ENCODE assay signal across 13 cellular contexts in genomic region chr7:2036786-2037185, GRCh38.
DNase-seq lines count a peak whose midpoint lies in the region; ATAC-seq and TF ChIP-seq lines count a peak whose summit lies in the region.
"Had no signal": no experiment of that assay in that cellular context is flagged by ENCODE, and none has a peak within 500 bp of the region (broad histone marks: within the 10 kb centered on the region; RNA-seq: fewer than 3 reads in every experiment).

No MANE protein-coding gene starts in this region.

- peaks cover 0 to 30% of the 10 kb centered on the region in 2 donors for H3K4me1 ChIP-seq in right atrium auricular region

- peak overlapping the region; percentile 85 to 90 for H3K27ac Mint-ChIP-seq in effector memory CD8-positive, alpha-beta T cell
- H3K27ac Mint-ChIP-seq in natural killer cell treated with Interleukin-12 subunit alpha and Interleukin-12 subunit beta and Interleukin-15 and Interleukin-18, amount 100 ng/mL, for 72 hours = peak overlapping the region in 1 of 2 donors; percentile 34
- no peak overlapping the region for H3K27ac Mint-ChIP-seq in activated T-cell treated with anti-CD3 and anti-CD28 coated beads, Interleukin-2, amount 50 U/mL, for 24 hours

- no peaks in the 10 kb centered on the region for H3K9me3 Mint-ChIP-seq in effector memory CD8-positive, alpha-beta T cell
- H3K9me3 Mint-ChIP-seq in natural killer cell treated with Interleukin-12 subunit alpha and Interleukin-12 subunit beta and Interleukin-15 and Interleukin-18, amount 100 ng/mL, for 72 hours = no peaks in the 10 kb centered on the region
- no peaks in the 10 kb centered on the region for H3K9me3 Mint-ChIP-seq in activated T-cell treated with anti-CD3 and anti-CD28 coated beads, Interleukin-2, amount 50 U/mL, for 24 hours

- no peaks in the 10 kb centered on the region for H3K27me3 Mint-ChIP-seq in effector memory CD8-positive, alpha-beta T cell
- peaks cover 25 to 48% of the 10 kb centered on the region in 2 donors for H3K27me3 Mint-ChIP-seq in natural killer cell treated with Interleukin-12 subunit alpha and Interleukin-12 subunit beta and Interleukin-15 and Interleukin-18, amount 100 ng/mL, for 72 hours
- no peaks in the 10 kb centered on the region for H3K27me3 Mint-ChIP-seq in activated T-cell treated with anti-CD3 and anti-CD28 coated beads, Interleukin-2, amount 50 U/mL, for 24 hours

- H3K9me3 ChIP-seq in right atrium auricular region = no peaks in the 10 kb centered on the region

- no peak for TF ChIP-seq CTCF in right atrium auricular region (IDR thresholded peaks at IDR 0.05)

- peaks cover 8% of the 10 kb centered on the region for H3K36me3 Mint-ChIP-seq in effector memory CD8-positive, alpha-beta T cell (ENCODE audit: insufficient read depth)
- H3K36me3 Mint-ChIP-seq in natural killer cell treated with Interleukin-12 subunit alpha and Interleukin-12 subunit beta and Interleukin-15 and Interleukin-18, amount 100 ng/mL, for 72 hours = no peaks in the 10 kb centered on the region
- peaks cover 3% of the 10 kb centered on the region for H3K36me3 Mint-ChIP-seq in activated T-cell treated with anti-CD3 and anti-CD28 coated beads, Interleukin-2, amount 50 U/mL, for 24 hours (ENCODE audit: low read depth)

- no peaks in the 10 kb centered on the region for H3K36me3 ChIP-seq in right atrium auricular region

- peak overlapping the region; percentile 89 to 91 for H3K4me3 Mint-ChIP-seq in effector memory CD8-positive, alpha-beta T cell
- H3K4me3 Mint-ChIP-seq in natural killer cell treated with Interleukin-12 subunit alpha and Interleukin-12 subunit beta and Interleukin-15 and Interleukin-18, amount 100 ng/mL, for 72 hours = peak overlapping the region; percentile 83
- no peak overlapping the region for H3K4me3 Mint-ChIP-seq in activated T-cell treated with anti-CD3 and anti-CD28 coated beads, Interleukin-2, amount 50 U/mL, for 24 hours

- H3K27me3 ChIP-seq in right atrium auricular region = no peaks in the 10 kb centered on the region

- peak; percentile 11 for DNase-seq in left cardiac atrium
- no peak for DNase-seq in right atrium auricular region (ENCODE audit: low spot score)
- DNase-seq in effector memory CD8-positive, alpha-beta T cell = no peak
- DNase-seq in natural killer cell treated with Interleukin-12 subunit alpha and Interleukin-12 subunit beta and Interleukin-15 and Interleukin-18, amount 100 ng/mL, for 72 hours (ENCODE audit: low spot score) = peak; percentile 54
- no peak for DNase-seq in SW 1271 (lab: John Stamatoyannopoulos, UW)
- DNase-seq in activated T-cell treated with anti-CD3 and anti-CD28 coated beads, Interleukin-2, amount 50 U/mL, for 24 hours = no peak
- DNase-seq: erythroblast, Kasumi-1, NCI-H146, NCI-H446 treated with DMSO at 0.1 percent for 48 hours had no signal

- no peak overlapping the region for H3K27ac ChIP-seq in right atrium auricular region

- H3K4me3 ChIP-seq in right atrium auricular region = no peak overlapping the region

- peaks cover 38 to 50% of the 10 kb centered on the region in 2 donors for H3K4me1 Mint-ChIP-seq in effector memory CD8-positive, alpha-beta T cell (ENCODE audit: low read depth in 2 of 2)
- H3K4me1 Mint-ChIP-seq in natural killer cell treated with Interleukin-12 subunit alpha and Interleukin-12 subunit beta and Interleukin-15 and Interleukin-18, amount 100 ng/mL, for 72 hours (ENCODE audit: low read depth in 2 of 2) = peaks cover 42 to 50% of the 10 kb centered on the region in 2 donors
- peaks cover 57% of the 10 kb centered on the region for H3K4me1 Mint-ChIP-seq in activated T-cell treated with anti-CD3 and anti-CD28 coated beads, Interleukin-2, amount 50 U/mL, for 24 hours (ENCODE audit: low read depth)

- no peak for ATAC-seq in left cardiac atrium
- no peak for ATAC-seq in effector memory CD8-positive, alpha-beta T cell (replicated peaks)
- no peak for ATAC-seq in natural killer cell treated with Interleukin-12 subunit alpha and Interleukin-12 subunit beta and Interleukin-15 and Interleukin-18, amount 100 ng/mL, for 72 hours
- ATAC-seq in HG03460 (IDR thresholded peaks at IDR 0.05; ENCODE audit: unreplicated experiment) = no peak
- no peak for ATAC-seq in HG02759 (IDR thresholded peaks at IDR 0.05; ENCODE audit: unreplicated experiment)
- ATAC-seq: HCT116 had no signal

- intact Hi-C loops in left cardiac atrium (cut with DNase I) = no loop called here

Comparison
In these comparisons a context has a peak if more than half of its experiments do, and no peak if none do; other contexts are left out.
1. DNase-seq: peak in left cardiac atrium (single experiment) and natural killer cell treated with Interleukin-12 subunit alpha and Interleukin-12 subunit beta and Interleukin-15 and Interleukin-18, amount 100 ng/mL, for 72 hours (single experiment); none in right atrium auricular region (single experiment), effector memory CD8-positive, alpha-beta T cell (0 of 3), SW 1271 (0 of 2) and activated T-cell treated with anti-CD3 and anti-CD28 coated beads, Interleukin-2, amount 50 U/mL, for 24 hours (single experiment).